In genomic region chr17:4406386-4406785, GRCh38 we compare ENCODE assay signal across 37 cellular contexts. TPM values are rescaled to one million over a fixed set of nuclear protein-coding genes. Genes with fewer than 3 reads are reported as not detected.
"Had no signal": no experiment of that assay in that cellular context is flagged by ENCODE, and none has a peak within 500 bp of the region (broad histone marks: within the 10 kb centered on the region; RNA-seq: fewer than 3 reads in every experiment).

No MANE protein-coding gene starts in this region.

- ATAC-seq: activated T-cell treated with anti-CD3 and anti-CD28 coated beads, Interleukin-2, amount 50 U/mL, for 72 hours; activated T-helper 17 cell treated with anti-CD3 and anti-CD28 coated beads, Interleukin-2, amount 50 U/mL, for 72 hours had no signal

- H3K9me3 Mint-ChIP-seq: activated B cell treated with CpG ODN at 0.5 μM for 24 hours; activated CD4-positive, alpha-beta memory T cell treated with anti-CD3 and anti-CD28 coated beads for 36 hours; activated naive CD8-positive, alpha-beta T cell treated with anti-CD3 and anti-CD28 coated beads, Interleukin-2, amount 10 ng/mL, durations not matched to agents 7 days and 5 days; activated T-cell treated with anti-CD3 and anti-CD28 coated beads, Interleukin-2, amount 50 U/mL, for 72 hours; activated T-helper 17 cell treated with anti-CD3 and anti-CD28 coated beads, Interleukin-2, amount 50 U/mL, for 72 hours; central memory CD8-positive, alpha-beta T cell had no signal

- H3K4me3 Mint-ChIP-seq: activated B cell treated with CpG ODN at 0.5 μM for 24 hours; activated CD4-positive, alpha-beta memory T cell treated with anti-CD3 and anti-CD28 coated beads for 36 hours; activated naive CD8-positive, alpha-beta T cell treated with anti-CD3 and anti-CD28 coated beads, Interleukin-2, amount 10 ng/mL, durations not matched to agents 7 days and 5 days; activated T-cell treated with anti-CD3 and anti-CD28 coated beads, Interleukin-2, amount 50 U/mL, for 72 hours; activated T-helper 17 cell treated with anti-CD3 and anti-CD28 coated beads, Interleukin-2, amount 50 U/mL, for 72 hours; central memory CD8-positive, alpha-beta T cell had no signal

- H3K27ac Mint-ChIP-seq: activated B cell treated with CpG ODN at 0.5 μM for 24 hours; activated CD4-positive, alpha-beta memory T cell treated with anti-CD3 and anti-CD28 coated beads for 36 hours; activated naive CD8-positive, alpha-beta T cell treated with anti-CD3 and anti-CD28 coated beads, Interleukin-2, amount 10 ng/mL, durations not matched to agents 7 days and 5 days; activated T-cell treated with anti-CD3 and anti-CD28 coated beads, Interleukin-2, amount 50 U/mL, for 72 hours; activated T-helper 17 cell treated with anti-CD3 and anti-CD28 coated beads, Interleukin-2, amount 50 U/mL, for 72 hours had no signal

- H3K4me1 ChIP-seq: ascending aorta, colonic mucosa had no signal

- H3K36me3 ChIP-seq: ascending aorta, cardiac muscle cell, colonic mucosa had no signal

- H3K4me3 ChIP-seq: ascending aorta, cardiac muscle cell, colonic mucosa had no signal

- H3K9me3 ChIP-seq: ascending aorta, colonic mucosa had no signal

- H3K36me3 Mint-ChIP-seq: activated CD4-positive, alpha-beta memory T cell treated with anti-CD3 and anti-CD28 coated beads for 36 hours; activated naive CD8-positive, alpha-beta T cell treated with anti-CD3 and anti-CD28 coated beads, Interleukin-2, amount 10 ng/mL, durations not matched to agents 7 days and 5 days had no signal

- H3K27me3 ChIP-seq: ascending aorta, cardiac muscle cell, colonic mucosa had no signal

- DNase-seq: activated B cell treated with CpG ODN at 0.5 μM for 24 hours; activated CD4-positive, alpha-beta memory T cell treated with anti-CD3 and anti-CD28 coated beads for 36 hours; activated CD4-positive, alpha-beta T cell treated with anti-CD3 and anti-CD28 coated beads for 4 hours; activated CD4-positive, alpha-beta T cell treated with anti-CD3 and anti-CD28 coated beads, Interleukin-2, amount 50 U/mL, for 1 hour; activated CD4-positive, CD25-positive, alpha-beta regulatory T cell treated with anti-CD3 and anti-CD28 coated beads, Interleukin-2, amount 50 U/mL, for 72 hours; activated CD8-positive, alpha-beta memory T cell treated with anti-CD3 and anti-CD28 coated beads, Interleukin-2, amount 50 U/mL, for 48 hours; activated effector memory CD4-positive, alpha-beta T cell treated with anti-CD3 and anti-CD28 coated beads, Interleukin-2, amount 50 U/mL, for 16 hours; activated naive CD4-positive, alpha-beta T cell; activated naive CD4-positive, alpha-beta T cell treated with anti-CD3 and anti-CD28 coated beads, Interleukin-2, amount 50 U/mL, for 16 hours; activated naive CD8-positive, alpha-beta T cell treated with anti-CD3 and anti-CD28 coated beads, Interleukin-2, amount 10 ng/mL, durations not matched to agents 7 days and 5 days; activated T-cell treated with anti-CD3 and anti-CD28 coated beads, Interleukin-2, amount 50 U/mL, for 1 hour; activated T-cell treated with anti-CD3 and anti-CD28 coated beads, Interleukin-2, amount 50 U/mL, for 72 hours; amygdala; colonic mucosa; NCI-H1048; NCI-H1105 treated with DMSO at 0.1 percent for 48 hours; NCI-H1436; NCI-H1694; NCI-H1930; NCI-H2081 treated with DMSO at 0.1 percent for 48 hours; NCI-H510A; NCI-H526; NCI-H748 treated with DMSO at 0.1 percent for 48 hours; NK-92 treated with Interleukin-12 subunit alpha and Interleukin-12 subunit beta, amount 100 ng/mL, for 24 hours; OCI-M1; Right ventricle myocardium superior; SW 1271; T-helper 1 cell; T-helper 2 cell; T-helper 9 cell had no signal

- H3K4me1 Mint-ChIP-seq: activated naive CD8-positive, alpha-beta T cell treated with anti-CD3 and anti-CD28 coated beads, Interleukin-2, amount 10 ng/mL, durations not matched to agents 7 days and 5 days; activated T-helper 17 cell treated with anti-CD3 and anti-CD28 coated beads, Interleukin-2, amount 50 U/mL, for 72 hours; central memory CD8-positive, alpha-beta T cell had no signal

- H3K27ac ChIP-seq: ascending aorta, cardiac muscle cell, colonic mucosa, VCaP had no signal

- H3K27me3 Mint-ChIP-seq: activated B cell treated with CpG ODN at 0.5 μM for 24 hours; activated CD4-positive, alpha-beta memory T cell treated with anti-CD3 and anti-CD28 coated beads for 36 hours; activated naive CD8-positive, alpha-beta T cell treated with anti-CD3 and anti-CD28 coated beads, Interleukin-2, amount 10 ng/mL, durations not matched to agents 7 days and 5 days; activated T-helper 17 cell treated with anti-CD3 and anti-CD28 coated beads, Interleukin-2, amount 50 U/mL, for 72 hours; central memory CD8-positive, alpha-beta T cell had no signal

RNA-seq across cellular contexts. Expression of gene SPNS3, which starts 27.4 kb away (rescaled TPM):
- total RNA-seq: ascending aorta, cardiac muscle cell, chondrocyte, LHCN-M2 had no signal
- polyA plus RNA-seq: cardiac muscle cell had no signal
